In genomic region chr5:15787676-15788075, GRCh38 we compare ENCODE assay signal across 24 cellular contexts.
"Had no signal": no experiment of that assay in that cellular context is flagged by ENCODE, and none has a peak within 500 bp of the region (broad histone marks: within the 10 kb centered on the region; RNA-seq: fewer than 3 reads in every experiment).

No MANE protein-coding gene starts in this region.

- H3K4me3 ChIP-seq: ascending aorta, cardiac muscle cell, esophagus muscularis mucosa, hepatocyte, upper lobe of left lung, vagina had no signal

- ATAC-seq: activated CD4-positive, alpha-beta T cell treated with anti-CD3 and anti-CD28 coated beads for 36 hours; activated T-cell treated with anti-CD3 and anti-CD28 coated beads, Interleukin-2, amount 50 U/mL, for 72 hours; left colon; sciatic nerve; stimulated activated memory B cell treated with anti-CD40 and anti-IgM and Interleukin-4, amounts not matched to agents 10 μg/mL and 1 μg/mL and 100 μg/mL, for 72 hours; stimulated activated naive CD8-positive, alpha-beta T cell treated with anti-CD3 and anti-CD28 coated beads, Interleukin-15, amount 100 ng/mL, for 72 hours had no signal

- DNase-seq: activated CD4-positive, alpha-beta T cell treated with anti-CD3 and anti-CD28 coated beads for 36 hours; activated CD4-positive, CD25-positive, alpha-beta regulatory T cell; activated naive CD4-positive, alpha-beta T cell; activated naive CD8-positive, alpha-beta T cell treated with anti-CD3 and anti-CD28 coated beads for 36 hours; activated T-cell treated with anti-CD3 and anti-CD28 coated beads for 4 hours; activated T-cell treated with anti-CD3 and anti-CD28 coated beads, Interleukin-2, amount 50 U/mL, for 72 hours; islet precursor cell; left colon; naive B cell; nephron progenitor cell; small intestine; stimulated activated CD4-positive, alpha-beta T cell treated with anti-CD3 and anti-CD28 coated beads, Interleukin-4, amount 100 ng/mL, for 4 hours; stimulated activated CD8-positive, alpha-beta memory T cell treated with anti-CD3 and anti-CD28 coated beads, Interleukin-4, amount 100 ng/mL, for 48 hours; stimulated activated naive CD8-positive, alpha-beta T cell treated with anti-CD3 and anti-CD28 coated beads, Interleukin-15, amount 100 ng/mL, for 72 hours; T-helper 1 cell; upper lobe of left lung had no signal

- H3K27me3 ChIP-seq: ascending aorta, cardiac muscle cell, esophagus muscularis mucosa, hepatocyte, neutrophil, upper lobe of left lung, vagina had no signal

- H3K9me3 ChIP-seq: ascending aorta, esophagus muscularis mucosa, neutrophil, upper lobe of left lung, vagina had no signal

- H3K4me1 ChIP-seq: upper lobe of left lung had no signal

- H3K36me3 ChIP-seq: ascending aorta, cardiac muscle cell, esophagus muscularis mucosa, neutrophil, upper lobe of left lung, vagina had no signal
